ENCODE assay signal across 8 cellular contexts in genomic region chr6:141077355-141078333, GRCh38.
DNase-seq lines count a peak whose midpoint lies in the region; ATAC-seq and TF ChIP-seq lines count a peak whose summit lies in the region.

No MANE protein-coding gene starts in this region.

- no peaks in the 10 kb centered on the region for H3K9me3 ChIP-seq in smooth muscle cell (replicated peaks; ENCODE audit: low read depth)

- ATAC-seq in HG02642 (IDR thresholded peaks at IDR 0.05; ENCODE audit: poor library complexity, unreplicated experiment) (peak; percentile 94), GM18873 (IDR thresholded peaks at IDR 0.05; ENCODE audit: low FRiP score, unreplicated experiment) (no peak)
- ATAC-seq in central memory CD8-positive, alpha-beta T cell (replicated peaks; ENCODE audit: extremely low read depth, poor library complexity, severe bottlenecking), result peak; percentile 40

- H3K27ac ChIP-seq in smooth muscle cell (ENCODE audit: low read depth), result no peak overlapping the region

- H2AFZ ChIP-seq in smooth muscle cell (ENCODE audit: low read depth), result no peak overlapping the region

- H3K4me1 Mint-ChIP-seq in activated CD4-positive, alpha-beta memory T cell treated with anti-CD3 and anti-CD28 coated beads for 36 hours (ENCODE audit: low read depth), result no peaks in the 10 kb centered on the region
- H3K4me1 Mint-ChIP-seq in activated CD4-positive, alpha-beta memory T cell treated with anti-CD3 and anti-CD28 coated beads, Interleukin-2, amount 10 ng/mL, durations not matched to agents 7 days and 5 days, result no peaks in the 10 kb centered on the region
- H3K4me1 Mint-ChIP-seq in central memory CD8-positive, alpha-beta T cell, result no peaks in the 10 kb centered on the region

- WGBS in smooth muscle cell (ENCODE audit: low lambda C conversion rate), result 89% methylated on average over 8 of the region's 8 CpGs

- no peak overlapping the region for H3K4me3 Mint-ChIP-seq in activated CD4-positive, alpha-beta memory T cell treated with anti-CD3 and anti-CD28 coated beads for 36 hours
- no peak overlapping the region for H3K4me3 Mint-ChIP-seq in activated CD4-positive, alpha-beta memory T cell treated with anti-CD3 and anti-CD28 coated beads, Interleukin-2, amount 10 ng/mL, durations not matched to agents 7 days and 5 days
- no peak overlapping the region for H3K4me3 Mint-ChIP-seq in central memory CD8-positive, alpha-beta T cell

- no peaks in the 10 kb centered on the region for H3K4me1 ChIP-seq in smooth muscle cell (ENCODE audit: low read depth)

- H3K4me3 ChIP-seq in smooth muscle cell, result no peak overlapping the region

- H3K79me2 ChIP-seq in smooth muscle cell (ENCODE audit: low read depth), result no peaks in the 10 kb centered on the region

- intact Hi-C loops in activated CD4-positive, alpha-beta memory T cell treated with anti-CD3 and anti-CD28 coated beads for 36 hours (cut with micrococcal nuclease), result no loop called here

- no peaks in the 10 kb centered on the region for H3K36me3 Mint-ChIP-seq in activated CD4-positive, alpha-beta memory T cell treated with anti-CD3 and anti-CD28 coated beads for 36 hours
- no peaks in the 10 kb centered on the region for H3K36me3 Mint-ChIP-seq in activated CD4-positive, alpha-beta memory T cell treated with anti-CD3 and anti-CD28 coated beads, Interleukin-2, amount 10 ng/mL, durations not matched to agents 7 days and 5 days (ENCODE audit: low read depth)
- no peaks in the 10 kb centered on the region for H3K36me3 Mint-ChIP-seq in central memory CD8-positive, alpha-beta T cell (ENCODE audit: insufficient read depth)

- H4K20me1 ChIP-seq in smooth muscle cell (ENCODE audit: low read depth), result no peaks in the 10 kb centered on the region

- no peaks in the 10 kb centered on the region for H3F3A ChIP-seq in smooth muscle cell (ENCODE audit: low read depth)

- no peak overlapping the region for H3K4me2 ChIP-seq in smooth muscle cell

- peak; percentile 11 for TF ChIP-seq CTCF in smooth muscle cell (IDR thresholded peaks at IDR 0.05; ENCODE audit: borderline replicate concordance, insufficient read depth, poor library complexity, severe bottlenecking)

- peak; percentile 12 for DNase-seq in activated CD4-positive, alpha-beta memory T cell treated with anti-CD3 and anti-CD28 coated beads for 36 hours
- DNase-seq in activated CD4-positive, alpha-beta memory T cell treated with anti-CD3 and anti-CD28 coated beads, Interleukin-2, amount 10 ng/mL, durations not matched to agents 7 days and 5 days, result no peak
- peak; percentile 42 for DNase-seq in NCI-H1436 (lab: John Stamatoyannopoulos, UW)
- DNase-seq in central memory CD8-positive, alpha-beta T cell (ENCODE audit: low spot score in 2 of 2), result no peak
- DNase-seq in smooth muscle cell (lab: John Stamatoyannopoulos, UW; ENCODE audit: unreplicated experiment), result no peak
- DNase-seq in NCI-H2227 (lab: John Stamatoyannopoulos, UW; ENCODE audit: unreplicated experiment), result no peak

- POLR2A ChIA-PET in activated CD4-positive, alpha-beta memory T cell treated with anti-CD3 and anti-CD28 coated beads for 36 hours (lab: Charles Lee), result no interaction called here
- POLR2A ChIA-PET in activated CD4-positive, alpha-beta memory T cell treated with anti-CD3 and anti-CD28 coated beads, Interleukin-2, amount 10 ng/mL, durations not matched to agents 7 days and 5 days (lab: Charles Lee), result no interaction called here

- no peaks in the 10 kb centered on the region for H3K27me3 Mint-ChIP-seq in activated CD4-positive, alpha-beta memory T cell treated with anti-CD3 and anti-CD28 coated beads for 36 hours
- no peaks in the 10 kb centered on the region for H3K27me3 Mint-ChIP-seq in activated CD4-positive, alpha-beta memory T cell treated with anti-CD3 and anti-CD28 coated beads, Interleukin-2, amount 10 ng/mL, durations not matched to agents 7 days and 5 days
- H3K27me3 Mint-ChIP-seq in central memory CD8-positive, alpha-beta T cell, result peaks cover 19% of the 10 kb centered on the region

- no peak overlapping the region for H3K27ac Mint-ChIP-seq in activated CD4-positive, alpha-beta memory T cell treated with anti-CD3 and anti-CD28 coated beads for 36 hours
- H3K27ac Mint-ChIP-seq in activated CD4-positive, alpha-beta memory T cell treated with anti-CD3 and anti-CD28 coated beads, Interleukin-2, amount 10 ng/mL, durations not matched to agents 7 days and 5 days, result no peak overlapping the region
- no peak overlapping the region for H3K27ac Mint-ChIP-seq in central memory CD8-positive, alpha-beta T cell (ENCODE audit: low read depth)

- H3K9ac ChIP-seq in smooth muscle cell (ENCODE audit: low read depth), result no peak overlapping the region

- no peaks in the 10 kb centered on the region for H3K36me3 ChIP-seq in smooth muscle cell (ENCODE audit: low read depth)

- H3K9me3 Mint-ChIP-seq in activated CD4-positive, alpha-beta memory T cell treated with anti-CD3 and anti-CD28 coated beads for 36 hours, result no peaks in the 10 kb centered on the region
- no peaks in the 10 kb centered on the region for H3K9me3 Mint-ChIP-seq in activated CD4-positive, alpha-beta memory T cell treated with anti-CD3 and anti-CD28 coated beads, Interleukin-2, amount 10 ng/mL, durations not matched to agents 7 days and 5 days
- no peaks in the 10 kb centered on the region for H3K9me3 Mint-ChIP-seq in central memory CD8-positive, alpha-beta T cell

- no peaks in the 10 kb centered on the region for H3K27me3 ChIP-seq in smooth muscle cell (ENCODE audit: low read depth)

- CTCF ChIA-PET in activated CD4-positive, alpha-beta memory T cell treated with anti-CD3 and anti-CD28 coated beads for 36 hours (lab: Charles Lee), result interaction anchor here (1.2 kb wide), 1 partner anchor 11 kb away, joined by 3 read pairs; no protein-coding TSS in a partner anchor
- CTCF ChIA-PET in activated CD4-positive, alpha-beta memory T cell treated with anti-CD3 and anti-CD28 coated beads, Interleukin-2, amount 10 ng/mL, durations not matched to agents 7 days and 5 days (lab: Charles Lee), result no interaction called here

Comparison
In these comparisons a context has a peak if more than half of its experiments do, and no peak if none do; other contexts are left out.
1. DNase-seq: peak in activated CD4-positive, alpha-beta memory T cell treated with anti-CD3 and anti-CD28 coated beads for 36 hours (single experiment) and NCI-H1436 (single experiment); none in activated CD4-positive, alpha-beta memory T cell treated with anti-CD3 and anti-CD28 coated beads, Interleukin-2, amount 10 ng/mL, durations not matched to agents 7 days and 5 days (single experiment), central memory CD8-positive, alpha-beta T cell (0 of 2), smooth muscle cell (single experiment) and NCI-H2227 (single experiment).